In genomic region chr9:124278054-124278540, GRCh38 we compare ENCODE assay signal across 1 cellular context.
TF ChIP-seq lines count a peak whose summit lies in the region.

No MANE protein-coding gene starts in this region.

TF ChIP-seq in GM12878, 131 proteins besides CTCF, POLR2A, EP300 and RAD21:
- no peak for TF ChIP-seq MXI1 (IDR thresholded peaks at IDR 0.05; ENCODE audit: low read depth, low read length)
- TF ChIP-seq TCF3 (IDR thresholded peaks at IDR 0.05; ENCODE audit: borderline replicate concordance, insufficient read depth, low read depth, low read length): 0 out of 2 replicates have a peak, but pooled peaks have one; percentile 34
- TF ChIP-seq BCL3 (IDR thresholded peaks at IDR 0.05; ENCODE audit: borderline replicate concordance, insufficient read depth, low read depth, low read length, poor library complexity, severe bottlenecking): peak; percentile 85
TF ChIP-seq in GM12878: peak in this region for 2.
